In the genomic region with DNA sequence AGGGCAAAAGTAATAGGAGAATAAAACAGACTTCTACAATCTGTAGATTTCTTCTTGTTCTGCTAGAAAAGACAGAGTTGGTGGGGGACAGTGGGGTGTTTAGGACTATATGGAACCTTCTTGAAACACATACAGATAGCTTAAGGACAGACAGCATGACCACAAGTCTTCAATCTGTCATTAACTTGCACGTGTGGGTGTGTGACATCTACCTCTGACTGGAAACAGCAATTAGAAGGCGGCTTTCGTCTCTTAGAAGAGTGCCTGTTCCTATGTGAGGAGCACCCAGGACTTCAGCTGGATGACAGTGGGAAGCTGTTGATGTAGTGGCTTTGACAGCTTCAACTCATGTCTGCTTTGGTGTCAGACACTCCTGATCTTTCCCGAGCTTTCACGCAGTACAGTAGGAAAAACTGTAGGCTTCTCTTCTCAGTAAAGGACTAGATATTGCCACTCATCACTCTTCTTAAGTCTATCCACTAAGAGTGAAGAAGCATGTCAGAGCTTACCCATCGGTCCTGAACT, we compare ENCODE assay signal across 15 cellular contexts. TPM values are rescaled to one million over a fixed set of nuclear protein-coding genes. Genes with fewer than 3 reads are reported as not detected.
DNase-seq lines count a peak whose midpoint lies in the region; ATAC-seq and TF ChIP-seq lines count a peak whose summit lies in the region.
"Had no signal": no experiment of that assay in that cellular context is flagged by ENCODE, and none has a peak within 500 bp of the region (broad histone marks: within the 10 kb centered on the region; RNA-seq: fewer than 3 reads in every experiment).

No MANE protein-coding gene starts in this region.

- H3K9me3 Mint-ChIP-seq in activated naive CD8-positive, alpha-beta T cell treated with anti-CD3 and anti-CD28 coated beads for 36 hours: no peaks in the 10 kb centered on the region
- no peaks in the 10 kb centered on the region for H3K9me3 Mint-ChIP-seq in activated naive CD8-positive, alpha-beta T cell treated with anti-CD3 and anti-CD28 coated beads, Interleukin-2, amount 50 U/mL, for 24 hours
- H3K9me3 Mint-ChIP-seq in nephron progenitor cell: no peaks in the 10 kb centered on the region
- H3K9me3 Mint-ChIP-seq: neural crest cell; T-helper 2 cell treated with Interferon-gamma antibody and Interleukin-4, amounts not matched to agents 5 μg/mL and 100 μg/mL, for 36 hours had no signal

- H3F3A ChIP-seq in smooth muscle cell (ENCODE audit: low read depth): no peaks in the 10 kb centered on the region

- H2AFZ ChIP-seq in fibroblast of lung (ENCODE audit: low read length) (peak overlapping the region; percentile 6), smooth muscle cell (ENCODE audit: low read depth) (peak overlapping the region; percentile 1)

- peaks cover 12% of the 10 kb centered on the region for H3K4me1 Mint-ChIP-seq in activated naive CD8-positive, alpha-beta T cell treated with anti-CD3 and anti-CD28 coated beads for 36 hours
- peaks cover 11% of the 10 kb centered on the region for H3K4me1 Mint-ChIP-seq in activated naive CD8-positive, alpha-beta T cell treated with anti-CD3 and anti-CD28 coated beads, Interleukin-2, amount 50 U/mL, for 24 hours
- peaks cover 13% of the 10 kb centered on the region for H3K4me1 Mint-ChIP-seq in T-helper 17 cell
- H3K4me1 Mint-ChIP-seq in nephron progenitor cell: peaks cover 10% of the 10 kb centered on the region

- no peak overlapping the region for H3K27ac Mint-ChIP-seq in activated naive CD8-positive, alpha-beta T cell treated with anti-CD3 and anti-CD28 coated beads for 36 hours
- H3K27ac Mint-ChIP-seq in activated naive CD8-positive, alpha-beta T cell treated with anti-CD3 and anti-CD28 coated beads, Interleukin-2, amount 50 U/mL, for 24 hours: no peak overlapping the region
- H3K27ac Mint-ChIP-seq in T-helper 17 cell (peak overlapping the region; percentile 49), nephron progenitor cell (no peak overlapping the region)
- H3K27ac Mint-ChIP-seq: CD4-positive, CD25-positive, alpha-beta regulatory T cell; endodermal cell; T-helper 2 cell treated with Interferon-gamma antibody and Interleukin-4, amounts not matched to agents 5 μg/mL and 100 μg/mL, for 36 hours had no signal

- no peaks in the 10 kb centered on the region for H3K27me3 ChIP-seq in fibroblast of lung (ENCODE audit: control insufficient read depth, insufficient read depth, low read length)
- no peaks in the 10 kb centered on the region for H3K27me3 ChIP-seq in smooth muscle cell (ENCODE audit: low read depth)
- H3K27me3 ChIP-seq: hepatocyte, upper lobe of right lung had no signal

- H3K4me3 ChIP-seq in fibroblast of lung (replicated peaks in 1 of 4; ENCODE audit: control extremely low read depth in 1 of 4, insufficient read depth in 1 of 4, low read depth in 3 of 4, low read length in 4 of 4) (no peak overlapping the region), smooth muscle cell (no peak overlapping the region)
- H3K4me3 ChIP-seq: hepatocyte had no signal

- no peak for ATAC-seq in activated naive CD8-positive, alpha-beta T cell treated with anti-CD3 and anti-CD28 coated beads, Interleukin-2, amount 50 U/mL, for 24 hours
- ATAC-seq in T-helper 17 cell: no peak
- ATAC-seq in stimulated activated naive CD8-positive, alpha-beta T cell treated with anti-CD3 and anti-CD28 coated beads, Interleukin-15, Interleukin-2, amounts not matched to agents 100 U/mL and 50 U/mL, for 24 hours: no peak

- H3K27ac ChIP-seq in fibroblast of lung (ENCODE audit: insufficient read depth, low read length) (peak overlapping the region; percentile 65), smooth muscle cell (ENCODE audit: low read depth) (no peak overlapping the region)
- H3K27ac ChIP-seq: hepatocyte, upper lobe of right lung had no signal

- TF ChIP-seq CTCF in fibroblast of lung (conservative IDR thresholded peaks at IDR 0.05 in 1 of 2, IDR thresholded peaks at IDR 0.05 in 1 of 2; ENCODE audit: low read depth in 1 of 2, low read length in 2 of 2) (no peak), smooth muscle cell (IDR thresholded peaks at IDR 0.05; ENCODE audit: borderline replicate concordance, insufficient read depth, poor library complexity, severe bottlenecking) (no peak), nephron progenitor cell (IDR thresholded peaks at IDR 0.05) (no peak)

- H3K36me3 ChIP-seq in fibroblast of lung (ENCODE audit: control insufficient read depth, insufficient read depth, low read length) (no peaks in the 10 kb centered on the region), smooth muscle cell (ENCODE audit: low read depth) (no peaks in the 10 kb centered on the region)
- H3K36me3 ChIP-seq: upper lobe of right lung had no signal

- H3K4me1 ChIP-seq in fibroblast of lung (ENCODE audit: control insufficient read depth, extremely low read depth, insufficient read depth, low read length) (peaks cover 9% of the 10 kb centered on the region), smooth muscle cell (ENCODE audit: low read depth) (peaks cover 11% of the 10 kb centered on the region)

- peak overlapping the region; percentile 65 for H3K4me2 ChIP-seq in fibroblast of lung (ENCODE audit: extremely low read depth, insufficient read depth, low read length)
- H3K4me2 ChIP-seq in smooth muscle cell: no peak overlapping the region

- no peaks in the 10 kb centered on the region for H3K9me3 ChIP-seq in T-helper 17 cell (ENCODE audit: control insufficient read depth, low read length, poor library complexity, severe bottlenecking)
- H3K9me3 ChIP-seq in fibroblast of lung (ENCODE audit: control insufficient read depth, insufficient read depth, low read depth, low read length): no peaks in the 10 kb centered on the region
- no peaks in the 10 kb centered on the region for H3K9me3 ChIP-seq in smooth muscle cell (replicated peaks; ENCODE audit: low read depth)
- H3K9me3 ChIP-seq: upper lobe of right lung had no signal

- H3K79me2 ChIP-seq in fibroblast of lung (ENCODE audit: control insufficient read depth, insufficient read depth, low read length) (no peaks in the 10 kb centered on the region), smooth muscle cell (ENCODE audit: low read depth) (no peaks in the 10 kb centered on the region)
- H3K79me2 ChIP-seq: hepatocyte had no signal

- peak overlapping the region; percentile 54 for H3K4me3 Mint-ChIP-seq in activated naive CD8-positive, alpha-beta T cell treated with anti-CD3 and anti-CD28 coated beads for 36 hours
- no peak overlapping the region for H3K4me3 Mint-ChIP-seq in activated naive CD8-positive, alpha-beta T cell treated with anti-CD3 and anti-CD28 coated beads, Interleukin-2, amount 50 U/mL, for 24 hours
- H3K4me3 Mint-ChIP-seq in T-helper 17 cell (peak overlapping the region; percentile 89), nephron progenitor cell (no peak overlapping the region)
- H3K4me3 Mint-ChIP-seq: endodermal cell, neural crest cell had no signal

- DNase-seq in activated naive CD8-positive, alpha-beta T cell treated with anti-CD3 and anti-CD28 coated beads for 36 hours: no peak
- no peak for DNase-seq in activated naive CD8-positive, alpha-beta T cell treated with anti-CD3 and anti-CD28 coated beads, Interleukin-2, amount 50 U/mL, for 24 hours
- DNase-seq in T-helper 17 cell (no peak), fibroblast of lung (ENCODE audit: low read depth in 2 of 2) (no peak), smooth muscle cell (lab: John Stamatoyannopoulos, UW; ENCODE audit: unreplicated experiment) (no peak), NOMO-1 treated with DMSO at 0.1 percent for 48 hours (lab: John Stamatoyannopoulos, UW; ENCODE audit: unreplicated experiment) (no peak), nephron progenitor cell (no peak)
- no peak for DNase-seq in stimulated activated naive CD8-positive, alpha-beta T cell treated with anti-CD3 and anti-CD28 coated beads, Interleukin-15, Interleukin-2, amounts not matched to agents 100 U/mL and 50 U/mL, for 24 hours
- DNase-seq: SIG-M5 had no signal

- no peaks in the 10 kb centered on the region for H3K36me3 Mint-ChIP-seq in activated naive CD8-positive, alpha-beta T cell treated with anti-CD3 and anti-CD28 coated beads for 36 hours
- H3K36me3 Mint-ChIP-seq in activated naive CD8-positive, alpha-beta T cell treated with anti-CD3 and anti-CD28 coated beads, Interleukin-2, amount 50 U/mL, for 24 hours (ENCODE audit: low read depth): no peaks in the 10 kb centered on the region
- H3K36me3 Mint-ChIP-seq in T-helper 17 cell (ENCODE audit: low read depth) (peaks cover 5% of the 10 kb centered on the region), nephron progenitor cell (ENCODE audit: low read depth) (no peaks in the 10 kb centered on the region)
- H3K36me3 Mint-ChIP-seq: CD4-positive, CD25-positive, alpha-beta regulatory T cell had no signal

- H4K20me1 ChIP-seq in fibroblast of lung (ENCODE audit: control insufficient read depth, extremely low read depth, insufficient read depth, low read length) (no peaks in the 10 kb centered on the region), smooth muscle cell (ENCODE audit: low read depth) (no peaks in the 10 kb centered on the region)

- peaks cover 15% of the 10 kb centered on the region for H3K27me3 Mint-ChIP-seq in activated naive CD8-positive, alpha-beta T cell treated with anti-CD3 and anti-CD28 coated beads for 36 hours
- H3K27me3 Mint-ChIP-seq in activated naive CD8-positive, alpha-beta T cell treated with anti-CD3 and anti-CD28 coated beads, Interleukin-2, amount 50 U/mL, for 24 hours: peaks cover 19% of the 10 kb centered on the region
- H3K27me3 Mint-ChIP-seq in T-helper 17 cell: peaks cover 48% of the 10 kb centered on the region
- peaks cover 35% of the 10 kb centered on the region for H3K27me3 Mint-ChIP-seq in nephron progenitor cell (ENCODE audit: low read depth, poor library complexity)

- 66% methylated on average over 6 of the region's 6 CpGs for WGBS in smooth muscle cell (ENCODE audit: low lambda C conversion rate)

- H3K9ac ChIP-seq in fibroblast of lung (ENCODE audit: insufficient read depth, low read length): no peak overlapping the region
- no peak overlapping the region for H3K9ac ChIP-seq in smooth muscle cell (ENCODE audit: low read depth)

RNA-seq across cellular contexts. Expression of a gene that starts 44.5 kb away (rescaled TPM):
- total RNA-seq in activated naive CD8-positive, alpha-beta T cell treated with anti-CD3 and anti-CD28 coated beads for 36 hours: 1 to 10 TPM; 1.1 to 1.3 TPM
- total RNA-seq in T-helper 17 cell: under 1 TPM; 0.75 to 0.89 TPM
- 9.8 and 14.9 TPM in 2 replicates for total RNA-seq in fibroblast of lung
- 9.2 and 20.9 TPM in 2 replicates for polyA plus RNA-seq in fibroblast of lung
- 11.9 and 29.4 TPM in 2 replicates for polyA plus RNA-seq in fibroblast of lung (2012)
- polyA minus RNA-seq in fibroblast of lung (ENCODE audit: low replicate concordance): 23.6 and 112 TPM in 2 replicates
- 11.5 and 12.9 TPM in 2 replicates for total RNA-seq in smooth muscle cell
- 20.5 and 23.5 TPM in 2 replicates for polyA plus RNA-seq in smooth muscle cell
- total RNA-seq: CD4-positive, CD25-positive, alpha-beta regulatory T cell had no signal

RNA-seq across cellular contexts. Expression of a gene that starts 56.7 kb away (rescaled TPM):
- total RNA-seq in activated naive CD8-positive, alpha-beta T cell treated with anti-CD3 and anti-CD28 coated beads for 36 hours: 10 to 100 TPM; 30.5 to 32.0 TPM
- 10 to 100 TPM; 42.6 to 46.6 TPM for total RNA-seq in T-helper 17 cell
- total RNA-seq in fibroblast of lung: 31.6 and 33.7 TPM in 2 replicates
- polyA plus RNA-seq in fibroblast of lung: 6.1 and 6.5 TPM in 2 replicates
- polyA plus RNA-seq in fibroblast of lung (2012): 4.9 and 6.1 TPM in 2 replicates
- polyA minus RNA-seq in fibroblast of lung (ENCODE audit: low replicate concordance): 12.9 and 29.0 TPM in 2 replicates
- total RNA-seq in smooth muscle cell: 52.9 and 56.3 TPM in 2 replicates
- 5.5 and 10.3 TPM in 2 replicates for polyA plus RNA-seq in smooth muscle cell

RNA-seq across cellular contexts. Expression of a gene that starts 59.4 kb away (rescaled TPM):
- 10 to 100 TPM; 57.3 to 61.1 TPM for total RNA-seq in activated naive CD8-positive, alpha-beta T cell treated with anti-CD3 and anti-CD28 coated beads for 36 hours
- 10 to 100 TPM; 26.6 to 28.4 TPM for total RNA-seq in T-helper 17 cell
- total RNA-seq in fibroblast of lung: 14.4 and 18.0 TPM in 2 replicates
- polyA plus RNA-seq in fibroblast of lung: 5.9 and 7.9 TPM in 2 replicates
- polyA plus RNA-seq in fibroblast of lung (2012): 15.4 and 19.6 TPM in 2 replicates
- 47.6 and 69.9 TPM in 2 replicates for polyA minus RNA-seq in fibroblast of lung (ENCODE audit: low replicate concordance)
- 15.5 and 15.8 TPM in 2 replicates for total RNA-seq in smooth muscle cell
- polyA plus RNA-seq in smooth muscle cell: 37.1 and 37.5 TPM in 2 replicates

Comparison
In these comparisons a context has a peak if more than half of its experiments do, and no peak if none do; other contexts are left out.
1. H3K4me3 Mint-ChIP-seq: peak in activated naive CD8-positive, alpha-beta T cell treated with anti-CD3 and anti-CD28 coated beads for 36 hours (single experiment) and T-helper 17 cell (single experiment); none in activated naive CD8-positive, alpha-beta T cell treated with anti-CD3 and anti-CD28 coated beads, Interleukin-2, amount 50 U/mL, for 24 hours (single experiment) and nephron progenitor cell (single experiment).